ENCODE assay signal across 11 cellular contexts in the genomic region with DNA sequence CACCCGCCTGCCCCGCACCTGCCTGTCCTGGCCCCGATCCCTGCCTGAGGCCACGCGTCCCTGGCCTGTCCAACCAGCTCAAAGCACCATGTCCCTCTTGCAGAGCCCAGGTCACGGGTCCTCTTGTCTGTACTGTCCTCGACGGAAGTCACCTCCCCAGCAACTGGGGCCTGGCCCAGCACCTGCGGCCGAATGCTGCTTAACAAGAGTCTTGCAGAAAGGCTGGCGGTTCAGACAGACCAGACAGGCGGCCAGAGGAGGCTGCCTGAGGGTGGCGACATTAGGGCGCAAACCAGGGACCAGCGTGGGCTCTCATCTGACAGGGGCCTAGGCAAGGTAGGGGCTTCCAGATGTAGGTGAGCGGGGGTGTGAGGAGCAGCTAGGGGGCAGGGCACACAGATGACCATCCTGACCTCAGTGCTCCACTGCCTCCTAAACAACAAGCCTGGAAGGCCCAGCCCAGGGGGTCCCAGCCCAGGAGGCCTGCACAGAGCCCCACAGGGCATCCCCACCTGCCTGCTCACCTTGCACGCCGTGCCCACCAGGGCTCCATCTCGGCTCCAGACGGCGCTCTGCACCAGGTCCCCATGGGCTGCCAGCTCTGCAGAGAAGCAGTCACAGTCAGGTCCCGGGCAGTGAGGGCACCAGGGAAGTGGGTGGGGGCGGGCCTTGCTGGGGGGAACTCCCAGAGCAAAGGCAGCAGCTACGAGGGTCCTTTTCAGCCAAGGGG.
DNase-seq lines count a peak whose midpoint lies in the region; ATAC-seq and TF ChIP-seq lines count a peak whose summit lies in the region.
"Had no signal": no experiment of that assay in that cellular context is flagged by ENCODE, and none has a peak within 500 bp of the region (broad histone marks: within the 10 kb centered on the region; RNA-seq: fewer than 3 reads in every experiment).

No MANE protein-coding gene starts in this region.

- TF ChIP-seq POLR2A in GM18505 (IDR thresholded peaks at IDR 0.05; ENCODE audit: borderline replicate concordance, extremely low read depth, insufficient read depth, insufficient read length) = no peak

- peak; percentile 6 for ATAC-seq in stimulated activated naive CD8-positive, alpha-beta T cell treated with anti-CD3 and anti-CD28 coated beads, Interleukin-15, amount 100 ng/mL, for 72 hours
- ATAC-seq in stimulated activated naive CD8-positive, alpha-beta T cell treated with anti-CD3 and anti-CD28 coated beads, Interleukin-15, Interleukin-2, amounts not matched to agents 100 U/mL and 50 U/mL, for 24 hours = no peak
- ATAC-seq in GM18505 (IDR thresholded peaks at IDR 0.05; ENCODE audit: unreplicated experiment) = no peak
- ATAC-seq: activated CD4-positive, CD25-positive, alpha-beta regulatory T cell treated with anti-CD3 and anti-CD28 coated beads, Interleukin-2, amount 50 U/mL, for 24 hours had no signal

- peaks cover 35% of the 10 kb centered on the region for H3K4me1 Mint-ChIP-seq in stimulated activated naive CD8-positive, alpha-beta T cell treated with anti-CD3 and anti-CD28 coated beads, Interleukin-15, amount 100 ng/mL, for 72 hours
- H3K4me1 Mint-ChIP-seq in dendritic cell treated with granulocyte-macrophage colony-stimulating factor and Interleukin-4, amounts not matched to agents 40 ng/mL and 50 ng/mL, for 4 days (ENCODE audit: low read depth) = peaks cover 35% of the 10 kb centered on the region

- peak overlapping the region in 1 of 2 donors; percentile 61 for H3K27ac Mint-ChIP-seq in stimulated activated naive CD8-positive, alpha-beta T cell treated with anti-CD3 and anti-CD28 coated beads, Interleukin-15, amount 100 ng/mL, for 72 hours
- H3K27ac Mint-ChIP-seq in dendritic cell treated with granulocyte-macrophage colony-stimulating factor and Interleukin-4, amounts not matched to agents 40 ng/mL and 50 ng/mL, for 4 days = peak overlapping the region; percentile 9

- no peaks in the 10 kb centered on the region for H3K27me3 Mint-ChIP-seq in stimulated activated naive CD8-positive, alpha-beta T cell treated with anti-CD3 and anti-CD28 coated beads, Interleukin-15, amount 100 ng/mL, for 72 hours
- no peaks in the 10 kb centered on the region for H3K27me3 Mint-ChIP-seq in dendritic cell treated with granulocyte-macrophage colony-stimulating factor and Interleukin-4, amounts not matched to agents 40 ng/mL and 50 ng/mL, for 4 days

- H3K9me3 Mint-ChIP-seq in stimulated activated naive CD8-positive, alpha-beta T cell treated with anti-CD3 and anti-CD28 coated beads, Interleukin-15, amount 100 ng/mL, for 72 hours = no peaks in the 10 kb centered on the region
- H3K9me3 Mint-ChIP-seq in dendritic cell treated with granulocyte-macrophage colony-stimulating factor and Interleukin-4, amounts not matched to agents 40 ng/mL and 50 ng/mL, for 4 days = no peaks in the 10 kb centered on the region
- H3K9me3 Mint-ChIP-seq: HFFc6 had no signal

- DNase-seq in stimulated activated naive CD8-positive, alpha-beta T cell treated with anti-CD3 and anti-CD28 coated beads, Interleukin-15, amount 100 ng/mL, for 72 hours = no peak
- no peak for DNase-seq in stimulated activated naive CD8-positive, alpha-beta T cell treated with anti-CD3 and anti-CD28 coated beads, Interleukin-15, Interleukin-2, amounts not matched to agents 100 U/mL and 50 U/mL, for 24 hours
- no peak for DNase-seq in NCI-H82 treated with DMSO at 0.1 percent for 48 hours (lab: John Stamatoyannopoulos, UW; ENCODE audit: unreplicated experiment)
- no peak for DNase-seq in ecto neural progenitor cell (ENCODE audit: low spot score)
- DNase-seq: cerebellar nuclear complex, NCI-H2081, tibial artery had no signal

- no peak overlapping the region for H3K4me3 Mint-ChIP-seq in stimulated activated naive CD8-positive, alpha-beta T cell treated with anti-CD3 and anti-CD28 coated beads, Interleukin-15, amount 100 ng/mL, for 72 hours
- no peak overlapping the region for H3K4me3 Mint-ChIP-seq in dendritic cell treated with granulocyte-macrophage colony-stimulating factor and Interleukin-4, amounts not matched to agents 40 ng/mL and 50 ng/mL, for 4 days
- H3K4me3 Mint-ChIP-seq: HFFc6 had no signal

- H3K36me3 Mint-ChIP-seq in dendritic cell treated with granulocyte-macrophage colony-stimulating factor and Interleukin-4, amounts not matched to agents 40 ng/mL and 50 ng/mL, for 4 days (ENCODE audit: low read depth) = peaks cover 100% of the 10 kb centered on the region

- intact Hi-C loops in dendritic cell treated with granulocyte-macrophage colony-stimulating factor and Interleukin-4, amounts not matched to agents 40 ng/mL and 50 ng/mL, for 4 days (cut with micrococcal nuclease) = loop anchor here (5.0 kb wide), 1 partner anchor 48 kb away; no protein-coding TSS in a partner anchor
